Comparison of ENCODE assay signal across 12 cellular contexts in the genomic region with DNA sequence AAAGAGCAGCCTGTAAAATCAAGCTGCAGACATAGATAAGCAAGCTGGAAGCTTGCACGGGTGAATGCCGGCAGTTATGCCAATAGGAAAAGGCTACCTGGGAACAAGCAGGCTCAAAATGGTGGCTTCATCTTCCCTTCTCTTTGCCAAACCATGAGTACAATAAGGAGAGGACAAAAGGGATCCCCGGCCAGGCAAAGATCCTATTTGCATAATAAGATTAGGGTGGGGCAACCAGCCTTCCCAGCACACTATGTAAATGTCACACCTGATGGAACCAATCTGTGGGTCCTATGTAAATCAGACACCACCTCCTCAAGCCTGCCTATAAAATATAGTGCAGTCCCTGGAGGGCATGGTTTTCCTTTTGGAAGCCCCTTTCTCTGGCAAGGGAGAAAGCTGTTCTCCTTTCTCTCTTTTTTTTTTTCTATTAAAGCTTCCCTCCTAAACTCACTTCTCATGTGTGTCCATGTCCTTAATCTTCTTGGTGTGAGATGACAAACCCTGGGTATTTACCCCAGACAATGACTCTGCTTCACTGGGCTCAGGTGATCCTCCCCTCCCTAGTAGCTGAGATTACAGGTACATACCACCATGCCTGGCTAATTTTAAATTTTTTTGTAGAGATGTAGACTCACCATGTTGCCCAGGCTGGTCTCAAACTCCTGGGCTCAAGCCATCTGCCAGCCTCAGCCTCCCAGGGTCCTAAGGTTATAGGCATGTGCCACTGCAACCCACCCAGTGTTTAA. TPM values are rescaled to one million over a fixed set of nuclear protein-coding genes. Genes with fewer than 3 reads are reported as not detected.
DNase-seq lines count a peak whose midpoint lies in the region; ATAC-seq and FAIRE-seq lines count a peak whose summit lies in the region.
"Had no signal": no experiment of that assay in that cellular context is flagged by ENCODE, and none has a peak within 500 bp of the region (broad histone marks: within the 10 kb centered on the region; RNA-seq: fewer than 3 reads in every experiment).

No MANE protein-coding gene starts in this region.

- no peak for FAIRE-seq in small intestine (lab: Jason Lieb, UNC)

- no peaks in the 10 kb centered on the region for H3K36me3 ChIP-seq in small intestine (ENCODE audit: control insufficient read depth in 2 of 2, insufficient read depth in 2 of 2, low read length in 2 of 2)
- H3K36me3 ChIP-seq: spleen, transverse colon had no signal

- H3K27ac ChIP-seq in small intestine (ENCODE audit: low read depth in 1 of 2, low read length in 1 of 2), result no peak overlapping the region
- H3K27ac ChIP-seq: spleen, transverse colon had no signal

- H3K27me3 ChIP-seq in small intestine (ENCODE audit: control insufficient read depth in 2 of 2, insufficient read depth in 2 of 2, low read length in 2 of 2), result no peaks in the 10 kb centered on the region
- H3K27me3 ChIP-seq: spleen, transverse colon had no signal

- no peaks in the 10 kb centered on the region for H3K9me3 ChIP-seq in small intestine (ENCODE audit: control insufficient read depth, low read depth)
- H3K9me3 ChIP-seq: spleen, transverse colon had no signal

- ATAC-seq in HG03442 (IDR thresholded peaks at IDR 0.05; ENCODE audit: unreplicated experiment), result no peak
- ATAC-seq: PC-3 had no signal

- WGBS in small intestine, 3 donors, result 14 to 33% (median 26%) methylated on average over 3 of the region's 3 CpGs

- peak; percentile 54 for DNase-seq in SIG-M5 treated with dmso at 0.1 percent for 504 hours (lab: John Stamatoyannopoulos, UW; ENCODE audit: unreplicated experiment)
- no peak for DNase-seq in SIG-M5 (lab: John Stamatoyannopoulos, UW)
- DNase-seq in NCI-H524 (lab: John Stamatoyannopoulos, UW), result peak; percentile 67 to 85
- DNase-seq in ecto neural progenitor cell (ENCODE audit: low spot score), result peak; percentile 71
- DNase-seq in small intestine, result peak; percentile 33
- no peak for DNase-seq in kidney glomerular epithelial cell (lab: John Stamatoyannopoulos, UW)
- no peak for DNase-seq in stimulated activated CD8-positive, alpha-beta memory T cell treated with anti-CD3 and anti-CD28 coated beads, Interleukin-4, amount 100 ng/mL, for 48 hours
- DNase-seq: DMS79 treated with DMSO at 0.1 percent for 48 hours, PC-3, spleen, transverse colon had no signal

- H3K4me1 ChIP-seq in small intestine (ENCODE audit: control insufficient read depth in 2 of 2, insufficient read depth in 1 of 2, low read depth in 1 of 2, low read length in 1 of 2), result no peaks in the 10 kb centered on the region
- H3K4me1 ChIP-seq: spleen, transverse colon had no signal

- no peak overlapping the region for H3K4me3 ChIP-seq in small intestine (ENCODE audit: low read depth in 1 of 2, low read length in 2 of 2)
- H3K4me3 ChIP-seq: spleen, transverse colon had no signal

RNA-seq across cellular contexts. Expression of a gene that starts 44.2 kb away (rescaled TPM):
- 10 to 100 TPM; 12.5 to 17.4 (median 15.9) TPM for polyA plus RNA-seq in small intestine

RNA-seq across cellular contexts. Expression of a gene that starts 54.9 kb away (rescaled TPM):
- 10 to 100 TPM in 1 of 3 donors, 1 to 10 TPM in 1, under 1 TPM in 1; 0.67 to 11.7 (median 3.5) TPM for polyA plus RNA-seq in small intestine

Comparison
In these comparisons a context has a peak if more than half of its experiments do, and no peak if none do; other contexts are left out.
1. DNase-seq: peak in SIG-M5 treated with dmso at 0.1 percent for 504 hours (single experiment), NCI-H524 (2 of 2), ecto neural progenitor cell (single experiment) and small intestine (single experiment); none in SIG-M5 (single experiment), kidney glomerular epithelial cell (single experiment) and stimulated activated CD8-positive, alpha-beta memory T cell treated with anti-CD3 and anti-CD28 coated beads, Interleukin-4, amount 100 ng/mL, for 48 hours (single experiment).